Comparison of ENCODE assay signal across 36 cellular contexts in the genomic region with DNA sequence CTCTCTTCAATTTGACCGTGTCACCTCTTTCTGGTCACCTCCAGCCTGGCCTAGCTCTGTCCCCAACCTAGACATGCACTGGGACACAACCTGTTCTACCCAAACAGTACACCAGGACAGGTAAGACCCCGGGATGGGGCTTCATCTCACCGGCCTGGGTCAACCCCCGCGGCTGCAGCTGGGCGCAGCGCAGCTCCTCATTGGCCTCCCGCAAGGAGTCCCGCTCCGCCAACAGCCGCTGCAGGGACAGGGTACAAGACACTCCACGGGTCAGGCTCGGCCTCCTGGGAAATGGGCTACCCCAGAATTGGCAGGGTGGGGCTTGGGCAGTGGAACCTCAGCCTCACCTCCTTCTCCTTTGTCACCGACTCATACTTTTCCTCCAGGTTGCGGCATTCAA. TPM values are rescaled to one million over a fixed set of nuclear protein-coding genes. Genes with fewer than 3 reads are reported as not detected.
"Had no signal": no experiment of that assay in that cellular context is flagged by ENCODE, and none has a peak within 500 bp of the region (broad histone marks: within the 10 kb centered on the region; RNA-seq: fewer than 3 reads in every experiment).

No MANE protein-coding gene starts in this region.

- DNase-seq: Karpas-422, Kasumi-1, MG63, MM.1S, MV-4-11, NCI-H1048, NCI-H1092, NCI-H1092 treated with DMSO at 0.1 percent for 48 hours, NCI-H1105, NCI-H1105 treated with DMSO at 0.1 percent for 48 hours, NCI-H1417, NCI-H1417 treated with DMSO at 0.1 percent for 48 hours, NCI-H1436, NCI-H1436 treated with DMSO at 0.1 percent for 48 hours, NCI-H146, NCI-H1694, NCI-H1694 treated with DMSO at 0.1 percent for 48 hours, NCI-H187, NCI-H187 treated with DMSO at 0.1 percent for 48 hours, NCI-H1930, NCI-H2029, NCI-H2029 treated with DMSO at 0.1 percent for 48 hours, NCI-H2081, NCI-H2081 treated with DMSO at 0.1 percent for 48 hours, NCI-H2107, NCI-H2171, NCI-H2171 treated with DMSO at 0.1 percent for 48 hours, NCI-H2227 treated with DMSO at 0.1 percent for 48 hours, NCI-H226, NCI-H345, NCI-H446, NCI-H446 treated with DMSO at 0.1 percent for 48 hours, NCI-H510A, NCI-H510A treated with DMSO at 0.1 percent for 48 hours, NCI-H524 had no signal

- H3K27me3 ChIP-seq: MG63 had no signal

- H3K9me3 ChIP-seq: MG63 had no signal

- H3K4me3 ChIP-seq: MG63 had no signal

RNA-seq across cellular contexts. Expression of a gene that starts 16.1 kb away (rescaled TPM):
- total RNA-seq: M059J had no signal
